In the genomic region with DNA sequence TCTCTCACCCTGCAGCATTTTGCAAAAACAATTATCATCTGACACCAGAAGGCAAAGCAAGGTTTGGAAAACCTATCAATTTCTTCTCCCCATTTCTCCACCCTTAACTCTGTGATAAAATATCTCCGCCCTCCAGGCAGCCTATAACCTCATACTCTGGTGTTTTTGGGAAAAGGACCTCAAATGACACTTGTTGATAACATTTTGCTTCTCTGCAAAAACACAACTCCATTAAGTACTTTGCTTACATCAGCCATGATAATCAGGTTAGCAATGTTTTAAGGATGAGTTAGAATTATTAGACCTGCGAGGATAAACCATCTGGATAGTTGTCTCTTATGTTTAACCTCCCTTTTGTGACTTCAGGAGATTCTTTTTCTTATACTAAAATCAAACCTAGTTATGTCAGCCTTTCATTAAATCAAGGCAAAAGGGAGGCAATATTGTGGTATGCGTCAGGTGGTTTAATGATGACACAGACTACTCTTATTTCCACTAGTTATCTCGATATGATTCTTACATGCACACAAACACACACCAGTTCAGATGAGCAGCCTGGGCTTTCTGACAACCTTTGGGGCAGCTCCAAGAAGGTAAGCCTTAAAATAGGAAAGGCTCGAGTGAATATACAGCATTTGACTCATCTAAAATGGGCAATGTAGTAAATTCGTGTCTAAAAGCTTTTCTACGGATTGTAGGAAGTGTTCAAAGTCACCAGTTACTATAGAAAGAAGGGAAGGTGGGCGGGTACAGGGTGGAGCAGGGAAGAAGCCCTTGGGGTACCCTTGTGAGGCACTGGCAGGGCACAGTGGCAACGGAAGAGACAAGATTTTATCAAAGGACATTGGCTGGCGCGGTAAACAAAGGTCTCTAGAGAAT, we compare ENCODE assay signal across 8 cellular contexts. TPM values are rescaled to one million over a fixed set of nuclear protein-coding genes. Genes with fewer than 3 reads are reported as not detected.
DNase-seq lines count a peak whose midpoint lies in the region; ATAC-seq and TF ChIP-seq lines count a peak whose summit lies in the region.

No MANE protein-coding gene starts in this region.

- DNase-seq in Right ventricle myocardium superior = no peak
- DNase-seq in Right ventricle myocardium inferior (ENCODE audit: missing footprints) = no peak
- DNase-seq in astrocyte of the spinal cord (ENCODE audit: low read depth, low spot score) = no peak
- DNase-seq in type B pancreatic cell (ENCODE audit: extremely low spot score, unreplicated experiment) = no peak
- DNase-seq in 8988T = no peak

- peaks cover 3% of the 10 kb centered on the region for H3K36me3 Mint-ChIP-seq in type B pancreatic cell

- H3K9me3 ChIP-seq in muscle layer of duodenum (ENCODE audit: control insufficient read depth in 1 of 2, low read length in 2 of 2) = no peaks in the 10 kb centered on the region

- peak overlapping the region; percentile 33 for H3K27ac Mint-ChIP-seq in type B pancreatic cell

- peaks cover 27% of the 10 kb centered on the region for H3K27me3 Mint-ChIP-seq in type B pancreatic cell

- H3K9me3 Mint-ChIP-seq in type B pancreatic cell = no peaks in the 10 kb centered on the region

- no peaks in the 10 kb centered on the region for H3K36me3 ChIP-seq in muscle layer of duodenum (ENCODE audit: control insufficient read depth in 1 of 2, insufficient read depth in 2 of 2, low read length in 2 of 2)

- intact Hi-C loops in Right ventricle myocardium superior (cut with DNase I) = loop anchor here (5.0 kb wide), 2 partner anchors 133 to 142 kb away; no protein-coding TSS in a partner anchor
- intact Hi-C loops in Right ventricle myocardium inferior (cut with DNase I) = loop anchor here (2.0 to 5.0 kb wide), 3 partner anchors 47 to 182 kb away; no protein-coding TSS in a partner anchor

- H3K4me1 Mint-ChIP-seq in type B pancreatic cell (ENCODE audit: unreplicated experiment) = peaks cover 14% of the 10 kb centered on the region

- TF ChIP-seq CTCF in astrocyte of the spinal cord (IDR thresholded peaks at IDR 0.05; ENCODE audit: low read depth, low read length) (no peak), type B pancreatic cell (conservative IDR thresholded peaks at IDR 0.05) (no peak)

- peak overlapping the region; percentile 90 for H3K4me3 Mint-ChIP-seq in type B pancreatic cell

- H3K27me3 ChIP-seq in muscle layer of duodenum (ENCODE audit: low read depth, low read length) = no peaks in the 10 kb centered on the region

- in situ Hi-C loops in astrocyte of the spinal cord (cut with HindIII; ENCODE audit: low sequenced_read_pairs) = no loop called here

- peak overlapping the region; percentile 33 for H3K27ac ChIP-seq in muscle layer of duodenum (ENCODE audit: low read length)

- H3K4me3 ChIP-seq in astrocyte of the spinal cord (ENCODE audit: low read depth, low read length) (peak overlapping the region; percentile 81), muscle layer of duodenum (ENCODE audit: low read depth in 1 of 2, low read length in 2 of 2) (peak overlapping the region; percentile 68 to 70)

- H3K4me1 ChIP-seq in muscle layer of duodenum (ENCODE audit: control insufficient read depth in 1 of 2, insufficient read depth in 2 of 2, low read length in 2 of 2) = peaks cover 0 to 14% of the 10 kb centered on the region in 2 donors

- ATAC-seq in Right ventricle myocardium superior (ENCODE audit: poor library complexity) (peak; percentile 21), Right ventricle myocardium inferior (no peak), HG02571 (IDR thresholded peaks at IDR 0.05; ENCODE audit: unreplicated experiment) (no peak), HG03460 (IDR thresholded peaks at IDR 0.05; ENCODE audit: unreplicated experiment) (no peak)

RNA-seq across cellular contexts. Expression of a gene that starts 2.1 kb away (rescaled TPM):
- 144 TPM for total RNA-seq in Right ventricle myocardium superior
- 156 TPM for total RNA-seq in Right ventricle myocardium inferior
- total RNA-seq in type B pancreatic cell (ENCODE audit: low replicate concordance) = 37.3 and 41.1 TPM in 2 replicates
